ENCODE assay signal across 12 cellular contexts in genomic region chr16:58366247-58367031, GRCh38. TPM values are rescaled to one million over a fixed set of nuclear protein-coding genes. Genes with fewer than 3 reads are reported as not detected.
DNase-seq lines count a peak whose midpoint lies in the region; ATAC-seq, FAIRE-seq and TF ChIP-seq lines count a peak whose summit lies in the region.
"Had no signal": no experiment of that assay in that cellular context is flagged by ENCODE, and none has a peak within 500 bp of the region (broad histone marks: within the 10 kb centered on the region; RNA-seq: fewer than 3 reads in every experiment).

No MANE protein-coding gene starts in this region.

- H3K27ac ChIP-seq in Panc1 (ENCODE audit: low read length) (no peak overlapping the region), fibroblast of lung (ENCODE audit: insufficient read depth, low read length) (no peak overlapping the region), colonic mucosa (no peak overlapping the region)
- H3K27ac ChIP-seq: ovary had no signal

- H4K20me1 ChIP-seq in fibroblast of lung (ENCODE audit: control insufficient read depth, extremely low read depth, insufficient read depth, low read length): no peaks in the 10 kb centered on the region

- H3K9me3 ChIP-seq in BE2C (no peaks in the 10 kb centered on the region), Panc1 (ENCODE audit: control insufficient read depth, insufficient read depth, low read depth, low read length) (no peaks in the 10 kb centered on the region), fibroblast of lung (ENCODE audit: control insufficient read depth, insufficient read depth, low read depth, low read length) (no peaks in the 10 kb centered on the region), colonic mucosa (no peaks in the 10 kb centered on the region)
- H3K9me3 ChIP-seq: ovary had no signal

- H3K4me3 ChIP-seq in BE2C (ENCODE audit: low read depth, low read length) (no peak overlapping the region), Panc1 (ENCODE audit: low read depth in 2 of 2, low read length in 2 of 2) (no peak overlapping the region), fibroblast of lung (replicated peaks in 1 of 4; ENCODE audit: control extremely low read depth in 1 of 4, insufficient read depth in 1 of 4, low read depth in 3 of 4, low read length in 4 of 4) (no peak overlapping the region), colonic mucosa (no peak overlapping the region)
- H3K4me3 ChIP-seq: ovary had no signal

- no peak overlapping the region for H2AFZ ChIP-seq in fibroblast of lung (ENCODE audit: low read length)

- BruUV-seq in Panc1 (replicated peaks; lab: Mats Ljungman, UMichigan): no TSS peak

- H3K4me1 ChIP-seq in BE2C: no peaks in the 10 kb centered on the region; the same call in 1 of the 2 replicates
- H3K4me1 ChIP-seq in Panc1 (ENCODE audit: control insufficient read depth, insufficient read depth, low read length): no peaks in the 10 kb centered on the region; the same call in 1 of the 2 replicates
- no peaks in the 10 kb centered on the region for H3K4me1 ChIP-seq in fibroblast of lung (ENCODE audit: control insufficient read depth, extremely low read depth, insufficient read depth, low read length)
- H3K4me1 ChIP-seq in colonic mucosa: no peaks in the 10 kb centered on the region

- DNase-seq in BE2C (peak; percentile 19), H54 (ENCODE audit: insufficient read length, low spot score) (peak; percentile 39), Panc1 (ENCODE audit: low read depth, low spot score) (peak; percentile 89), fibroblast of lung (ENCODE audit: low read depth in 2 of 2) (peak; percentile 46 to 83), colonic mucosa (no peak), HEK293T (ENCODE audit: extremely low spot score) (no peak)
- DNase-seq: activated CD4-positive, CD25-positive, alpha-beta regulatory T cell treated with anti-CD3 and anti-CD28 coated beads, Interleukin-2, amount 50 U/mL, for 72 hours; MM.1S; ovary had no signal

- ATAC-seq in Panc1 (peak; percentile 80; the same call in 1 of the 2 replicates), HG03457 (IDR thresholded peaks at IDR 0.05; ENCODE audit: unreplicated experiment) (no peak), GM21526 (IDR thresholded peaks at IDR 0.05; ENCODE audit: low FRiP score, unreplicated experiment) (no peak)
- ATAC-seq: left lobe of liver had no signal

- CTCF ChIA-PET in Panc1 (lab: Charles Lee) (no interaction called here), HEK293T (lab: Yijun Ruan, JAX) (no interaction called here)

- H3K4me2 ChIP-seq in fibroblast of lung (ENCODE audit: extremely low read depth, insufficient read depth, low read length): no peak overlapping the region

- no peak for TF ChIP-seq CTCF in BE2C (IDR thresholded peaks at IDR 0.05; ENCODE audit: low read depth, low read length)
- TF ChIP-seq CTCF in Panc1 (IDR thresholded peaks at IDR 0.05): no peak
- TF ChIP-seq CTCF in fibroblast of lung (conservative IDR thresholded peaks at IDR 0.05 in 1 of 2, IDR thresholded peaks at IDR 0.05 in 1 of 2; ENCODE audit: low read depth in 1 of 2, low read length in 2 of 2): no peak
- no peak for TF ChIP-seq CTCF in colonic mucosa (IDR thresholded peaks at IDR 0.05)

- in situ Hi-C loops in Panc1 (cut with HindIII; ENCODE audit: low pct_unique_long_range_greater_than_20kb, low sequenced_read_pairs): no loop called here

- POLR2A ChIA-PET in Panc1 (lab: Charles Lee): no interaction called here
- POLR2A ChIA-PET in HEK293T (lab: Yijun Ruan, JAX): interaction anchor here (0.9 to 3.8 kb wide), 2 partner anchors 20 to 26 kb away, joined by 4 to 11 read pairs; partner anchors contain the start of gene GINS3

- TF ChIP-seq POLR2A in H54 (IDR thresholded peaks at IDR 0.05; ENCODE audit: low read depth, low read length): no peak

- no peaks in the 10 kb centered on the region for H3K79me2 ChIP-seq in fibroblast of lung (ENCODE audit: control insufficient read depth, insufficient read depth, low read length)

- no peaks in the 10 kb centered on the region for H3K27me3 ChIP-seq in BE2C
- H3K27me3 ChIP-seq in Panc1 (ENCODE audit: control insufficient read depth, insufficient read depth, low read length): no peaks in the 10 kb centered on the region
- no peaks in the 10 kb centered on the region for H3K27me3 ChIP-seq in fibroblast of lung (ENCODE audit: control insufficient read depth, insufficient read depth, low read length)
- no peaks in the 10 kb centered on the region for H3K27me3 ChIP-seq in colonic mucosa
- H3K27me3 ChIP-seq: ovary had no signal

- FAIRE-seq in H54 (lab: Jason Lieb, UNC): peak; percentile 98

- H3K9ac ChIP-seq in fibroblast of lung (ENCODE audit: insufficient read depth, low read length) (no peak overlapping the region), colonic mucosa (ENCODE audit: low read depth in 2 of 2, low read length in 2 of 2) (no peak overlapping the region)

- H3K36me3 ChIP-seq in BE2C (no peaks in the 10 kb centered on the region), Panc1 (ENCODE audit: control insufficient read depth, insufficient read depth, low read length) (no peaks in the 10 kb centered on the region), fibroblast of lung (ENCODE audit: control insufficient read depth, insufficient read depth, low read length) (no peaks in the 10 kb centered on the region), colonic mucosa (no peaks in the 10 kb centered on the region)
- H3K36me3 ChIP-seq: ovary had no signal

- intact Hi-C loops in Panc1 (cut with micrococcal nuclease; ENCODE audit: unreplicated experiment): no loop called here
- intact Hi-C loops in colonic mucosa (cut with DNase I): no loop called here

TF ChIP-seq in HEK293T, 16 proteins besides CTCF, POLR2A, EP300 and RAD21:
- TF ChIP-seq SUZ12 (IDR thresholded peaks at IDR 0.05) (no peak), FOXA1 (IDR thresholded peaks at IDR 0.05) (no peak), TARDBP (IDR thresholded peaks at IDR 0.05) (no peak), HDGF (IDR thresholded peaks at IDR 0.05; ENCODE audit: borderline replicate concordance) (no peak), NFRKB (IDR thresholded peaks at IDR 0.05) (no peak), PKNOX1 (IDR thresholded peaks at IDR 0.05) (no peak), ARNT (IDR thresholded peaks at IDR 0.05) (no peak), L3MBTL2 (conservative IDR thresholded peaks at IDR 0.05) (no peak), BHLHE40 (IDR thresholded peaks at IDR 0.05; ENCODE audit: borderline replicate concordance) (no peak), FOXK2 (IDR thresholded peaks at IDR 0.05) (no peak), FOXM1 (IDR thresholded peaks at IDR 0.05; ENCODE audit: borderline replicate concordance) (no peak), ZNF384 (IDR thresholded peaks at IDR 0.05) (no peak), CTBP1 (IDR thresholded peaks at IDR 0.05; ENCODE audit: borderline replicate concordance) (no peak)

RNA-seq across cellular contexts. Expression of gene GINS3, which starts 25.8 kb away (rescaled TPM):
- polyA plus RNA-seq in BE2C (2012; ENCODE audit: insufficient read depth, insufficient read length, low read depth): 14.4 TPM
- total RNA-seq in Panc1 (2021; ENCODE audit: unreplicated experiment) (7.6 TPM), fibroblast of lung (1.0 and 1.8 TPM in 2 replicates), colonic mucosa (10 to 100 TPM in 1 of 2 donors, 1 to 10 TPM in 1; 2.5 to 11.7 TPM)
- polyA plus RNA-seq in Panc1 (2012; ENCODE audit: insufficient read length): 3.8 TPM
- polyA plus RNA-seq in fibroblast of lung: 5.9 and 12.3 TPM in 2 replicates
- 4.0 and 8.0 TPM in 2 replicates for polyA plus RNA-seq in fibroblast of lung (2012)
- 2.6 and 16.3 TPM in 2 replicates for polyA minus RNA-seq in fibroblast of lung (ENCODE audit: low replicate concordance)

Comparison
In these comparisons a context has a peak if more than half of its experiments do, and no peak if none do; other contexts are left out.
1. DNase-seq: peak in BE2C (single experiment), H54 (single experiment), Panc1 (single experiment) and fibroblast of lung (2 of 2); none in colonic mucosa (single experiment) and HEK293T (single experiment).